ENCODE assay signal across 9 cellular contexts in genomic region chr5:138459311-138459710, GRCh38. TPM values are rescaled to one million over a fixed set of nuclear protein-coding genes. Genes with fewer than 3 reads are reported as not detected.
DNase-seq lines count a peak whose midpoint lies in the region; ATAC-seq and TF ChIP-seq lines count a peak whose summit lies in the region.
"Had no signal": no experiment of that assay in that cellular context is flagged by ENCODE, and none has a peak within 500 bp of the region (broad histone marks: within the 10 kb centered on the region; RNA-seq: fewer than 3 reads in every experiment).

No MANE protein-coding gene starts in this region.

- H3K4me1 ChIP-seq in mesendoderm (ENCODE audit: control insufficient read depth, low read depth, low read length) (no peaks in the 10 kb centered on the region), tibial artery (peaks cover 0 to 22% (median 15%) of the 10 kb centered on the region in 4 donors)

- peak; percentile 22 for TF ChIP-seq POLR2A in erythroblast (IDR thresholded peaks at IDR 0.05; ENCODE audit: low read length)

- H3K79me1 ChIP-seq in mesendoderm (ENCODE audit: low read length) = no peaks in the 10 kb centered on the region

- no peak overlapping the region for H4K5ac ChIP-seq in mesendoderm (ENCODE audit: low read length)

- H3K56ac ChIP-seq in mesendoderm (ENCODE audit: low read length) = no peak overlapping the region

- intact Hi-C loops in tibial artery (cut with DNase I; ENCODE audit: low total_unique reads) = loop anchor here (10.0 kb wide), 1 partner anchor 815 kb away; no protein-coding TSS in a partner anchor

- H3K27me3 ChIP-seq in mesendoderm (ENCODE audit: insufficient read depth, low read length, poor library complexity) = no peaks in the 10 kb centered on the region
- no peaks in the 10 kb centered on the region for H3K27me3 ChIP-seq in tibial artery
- H3K27me3 ChIP-seq: thyroid gland had no signal

- H3K9me3 ChIP-seq in tibial artery = no peaks in the 10 kb centered on the region
- H3K9me3 ChIP-seq: thyroid gland had no signal

- no peak for TF ChIP-seq CTCF in tibial artery (IDR thresholded peaks at IDR 0.05)

- WGBS in mesendoderm (ENCODE audit: extremely low coverage, insufficient coverage, low lambda C conversion rate) = no CpG with 5 or more reads among the region's 9 CpGs

- peak; percentile 36 for ATAC-seq in HG02938 (IDR thresholded peaks at IDR 0.05; ENCODE audit: unreplicated experiment)
- ATAC-seq in GM21360 (IDR thresholded peaks at IDR 0.05; ENCODE audit: unreplicated experiment) = no peak
- ATAC-seq in GM18519 (IDR thresholded peaks at IDR 0.05; ENCODE audit: low FRiP score, unreplicated experiment) = no peak

- no peaks in the 10 kb centered on the region for H3K36me3 ChIP-seq in mesendoderm (ENCODE audit: control insufficient read depth, insufficient read depth, low read length)
- H3K36me3 ChIP-seq in tibial artery = no peaks in the 10 kb centered on the region
- H3K36me3 ChIP-seq: thyroid gland had no signal

- H3K18ac ChIP-seq in mesendoderm (ENCODE audit: low read length) = no peak overlapping the region

- H2BK15ac ChIP-seq in mesendoderm (replicated peaks; ENCODE audit: low read depth) = no peak overlapping the region

- no peak overlapping the region for H4K8ac ChIP-seq in mesendoderm (ENCODE audit: low read depth, low read length)

- H3K4me2 ChIP-seq in mesendoderm (ENCODE audit: low read length) = no peak overlapping the region

- H2AK5ac ChIP-seq in mesendoderm (ENCODE audit: low read length) = no peak overlapping the region

- H3K27ac ChIP-seq in mesendoderm (ENCODE audit: low read depth, low read length) (no peak overlapping the region), tibial artery (no peak overlapping the region)
- H3K27ac ChIP-seq: thyroid gland had no signal

- no peak overlapping the region for H3K23ac ChIP-seq in mesendoderm (ENCODE audit: low read length)

- H3K4ac ChIP-seq in mesendoderm (ENCODE audit: low read depth, low read length) = no peak overlapping the region

- H2BK120ac ChIP-seq in mesendoderm (ENCODE audit: low read depth, low read length) = no peak overlapping the region

- H3K4me3 ChIP-seq in mesendoderm (ENCODE audit: low read length) = no peak overlapping the region
- H3K4me3 ChIP-seq in tibial artery = no peak overlapping the region
- H3K4me3 ChIP-seq: thyroid gland had no signal

- H3K79me2 ChIP-seq in mesendoderm (ENCODE audit: control insufficient read depth, insufficient read depth, low read length) = no peaks in the 10 kb centered on the region

- DNase-seq in activated CD4-positive, alpha-beta T cell treated with anti-CD3 and anti-CD28 coated beads, Interleukin-2, amount 50 U/mL, for 48 hours = peak; percentile 87 to 91
- no peak for DNase-seq in erythroblast (lab: John Stamatoyannopoulos, UW)
- DNase-seq in stimulated activated CD8-positive, alpha-beta memory T cell treated with anti-CD3 and anti-CD28 coated beads, Interleukin-4, amount 100 ng/mL, for 4 hours (ENCODE audit: low read depth in 2 of 2, low spot score in 1 of 2) = peak; percentile 73 to 87
- DNase-seq in mesendoderm = no peak
- no peak for DNase-seq in tibial artery

- H3K9ac ChIP-seq in mesendoderm (ENCODE audit: low read length) = no peak overlapping the region

- no peak overlapping the region for H2BK5ac ChIP-seq in mesendoderm (ENCODE audit: low read length)

RNA-seq across cellular contexts. Expression of gene EGR1, which starts 6.0 kb away (rescaled TPM):
- polyA plus RNA-seq in mesendoderm (2013, experiment 1 of 2) = 16.0 TPM
- polyA plus RNA-seq in mesendoderm (2013, experiment 2 of 2) = 14.8 TPM

RNA-seq across cellular contexts. Expression of gene REEP2, which starts 20.5 kb away (rescaled TPM):
- polyA plus RNA-seq in mesendoderm (2013, experiment 1 of 2) = 8.2 TPM
- polyA plus RNA-seq in mesendoderm (2013, experiment 2 of 2) = 8.7 TPM

Comparison
In these comparisons a context has a peak if more than half of its experiments do, and no peak if none do; other contexts are left out.
1. DNase-seq: peak in activated CD4-positive, alpha-beta T cell treated with anti-CD3 and anti-CD28 coated beads, Interleukin-2, amount 50 U/mL, for 48 hours (2 of 2) and stimulated activated CD8-positive, alpha-beta memory T cell treated with anti-CD3 and anti-CD28 coated beads, Interleukin-4, amount 100 ng/mL, for 4 hours (2 of 2); none in erythroblast (0 of 2), mesendoderm (single experiment) and tibial artery (0 of 2).